In genomic region chr3:140097874-140098273, GRCh38 we compare ENCODE assay signal across 31 cellular contexts.
"Had no signal": no experiment of that assay in that cellular context is flagged by ENCODE, and none has a peak within 500 bp of the region (broad histone marks: within the 10 kb centered on the region; RNA-seq: fewer than 3 reads in every experiment).

No MANE protein-coding gene starts in this region.

- H3K4me2 ChIP-seq: neural progenitor cell had no signal

- H3K4me1 ChIP-seq: left lung, lower lobe of right lung, neural progenitor cell, stomach, upper lobe of left lung had no signal

- H3K9ac ChIP-seq: neural progenitor cell had no signal

- H3K27me3 ChIP-seq: left lung, neural progenitor cell, neutrophil, ovary, right atrium auricular region, stomach, testis, thyroid gland, transverse colon, upper lobe of left lung, vagina had no signal

- H3K4me3 ChIP-seq: left lung, lower lobe of right lung, neural progenitor cell, ovary, right atrium auricular region, skin epidermis, stomach, testis, thyroid gland, transverse colon, upper lobe of left lung, vagina had no signal

- H2AFZ ChIP-seq: neural progenitor cell had no signal

- ATAC-seq: left colon; left lung; lower lobe of right lung; natural killer cell; sciatic nerve; stimulated activated naive B cell treated with anti-CD40 and anti-IgM and Interleukin-4, amounts not matched to agents 10 μg/mL and 1 μg/mL and 100 μg/mL, for 72 hours; stimulated activated naive CD8-positive, alpha-beta T cell treated with anti-CD3 and anti-CD28 coated beads, Interleukin-15, Interleukin-2, amounts not matched to agents 100 U/mL and 50 U/mL, for 24 hours had no signal

- FAIRE-seq: islet of Langerhans, kidney had no signal

- H3K27ac ChIP-seq: left lung, lower lobe of right lung, neural progenitor cell, neutrophil, ovary, right atrium auricular region, skin epidermis, stomach, testis, thyroid gland, transverse colon, upper lobe of left lung, vagina had no signal

- H3K36me3 ChIP-seq: left lung, lower lobe of right lung, neural progenitor cell, neutrophil, ovary, right atrium auricular region, stomach, thyroid gland, transverse colon, upper lobe of left lung, vagina had no signal

- DNase-seq: hypothalamus; immature natural killer cell; kidney; left colon; left lung; lower lobe of right lung; mammary epithelial cell; mesenchymal stem cell; naive B cell; natural killer cell; nephron progenitor cell; occipital lobe; ovary; stimulated activated CD4-positive, alpha-beta T cell treated with anti-CD3 and anti-CD28 coated beads, Interleukin-12 subunit alpha, Interleukin-12 subunit beta, amount 100 ng/mL, for 4 hours; stimulated activated CD4-positive, alpha-beta T cell treated with anti-CD3 and anti-CD28 coated beads, Interleukin-15, amount 100 ng/mL, for 24 hours; stimulated activated CD4-positive, alpha-beta T cell treated with anti-CD3 and anti-CD28 coated beads, Interleukin-2, amount 100 ng/mL, for 24 hours; stimulated activated CD4-positive, alpha-beta T cell treated with anti-CD3 and anti-CD28 coated beads, Interleukin-4, amount 100 ng/mL, for 1 hour; stimulated activated naive B cell treated with anti-CD40 and anti-IgM and Interleukin-4, amounts not matched to agents 10 μg/mL and 1 μg/mL and 100 μg/mL, for 72 hours; stimulated activated naive CD8-positive, alpha-beta T cell treated with anti-CD3 and anti-CD28 coated beads, Interleukin-15, Interleukin-2, amounts not matched to agents 100 U/mL and 50 U/mL, for 24 hours; stomach; testis; thyroid gland; transverse colon; upper lobe of left lung had no signal

- H3K9me3 ChIP-seq: left lung, lower lobe of right lung, neutrophil, ovary, right atrium auricular region, stomach, testis, thyroid gland, transverse colon, upper lobe of left lung, vagina had no signal
